Comparison of ENCODE assay signal across 8 cellular contexts in genomic region chr15:33086500-33087141, GRCh38.
DNase-seq lines count a peak whose midpoint lies in the region; ATAC-seq and TF ChIP-seq lines count a peak whose summit lies in the region.

No MANE protein-coding gene starts in this region.

- TF ChIP-seq EP300 in SK-N-SH (IDR thresholded peaks at IDR 0.05; ENCODE audit: borderline replicate concordance in 1 of 2, low read depth in 1 of 2, low read length in 1 of 2) = peak in 1 of 2 experiments; percentile 49; a peak in 2 of 4 replicates

- H3K27ac ChIP-seq in SK-N-SH (ENCODE audit: low read depth in 2 of 2, low read length in 1 of 2) = peak overlapping the region; percentile 48 to 85; a peak in 3 of 4 replicates

- H3K4me1 ChIP-seq in SK-N-SH (ENCODE audit: control insufficient read depth in 1 of 2, insufficient read depth in 2 of 2, low read depth in 1 of 2, low read length in 1 of 2) = peaks cover 3 to 31% of the 10 kb centered on the region in 2 experiments

- peaks cover 0 to 55% of the 10 kb centered on the region in 2 experiments for H3K36me3 ChIP-seq in SK-N-SH (replicated peaks in 1 of 2; ENCODE audit: control insufficient read depth in 1 of 2, insufficient read depth in 2 of 2, low read length in 1 of 2)

- no peak overlapping the region for H3K4me2 ChIP-seq in SK-N-SH

- peaks cover 27% of the 10 kb centered on the region for H3F3A ChIP-seq in SK-N-SH (replicated peaks; ENCODE audit: insufficient read depth)

- H3K79me2 ChIP-seq in SK-N-SH (ENCODE audit: insufficient read depth) = peaks cover 96% of the 10 kb centered on the region

- peak; percentile 80 for TF ChIP-seq CTCF in SK-N-SH (IDR thresholded peaks at IDR 0.05)
- peak; percentile 67 for TF ChIP-seq CTCF in fibroblast of pulmonary artery (IDR thresholded peaks at IDR 0.05; ENCODE audit: low read length, missing control alignments)
- TF ChIP-seq CTCF in retinal pigment epithelial cell (conservative IDR thresholded peaks at IDR 0.05; ENCODE audit: low read depth, low read length) = peak; percentile 61

- WGBS in SK-N-SH (ENCODE audit: low lambda C conversion rate) = 33% methylated on average over 4 of the region's 4 CpGs

- H4K20me1 ChIP-seq in SK-N-SH (ENCODE audit: insufficient read depth) = no peaks in the 10 kb centered on the region

- H3K4me3 ChIP-seq in SK-N-SH (ENCODE audit: low read depth in 2 of 2, low read length in 1 of 2) = no peak overlapping the region
- no peak overlapping the region for H3K4me3 ChIP-seq in fibroblast of pulmonary artery (replicated peaks; ENCODE audit: low read depth, low read length)
- H3K4me3 ChIP-seq in retinal pigment epithelial cell (ENCODE audit: low read length) = no peak overlapping the region

- H2AFZ ChIP-seq in SK-N-SH (ENCODE audit: low read depth) = no peak overlapping the region

- no peaks in the 10 kb centered on the region for H3K27me3 ChIP-seq in SK-N-SH (ENCODE audit: insufficient read depth)

- H3K9me2 ChIP-seq in SK-N-SH = no peaks in the 10 kb centered on the region

- H3K9ac ChIP-seq in SK-N-SH = peak overlapping the region; percentile 11; the same call in 1 of the 2 replicates

- no peaks in the 10 kb centered on the region for H3K9me3 ChIP-seq in SK-N-SH

- DNase-seq in DMS53 treated with DMSO at 0.1 percent for 48 hours (lab: John Stamatoyannopoulos, UW; ENCODE audit: unreplicated experiment) = peak; percentile 40
- DNase-seq in HPDE6-E6E7 (ENCODE audit: extremely low spot score) = peak; percentile 39
- peak; percentile 30 for DNase-seq in SK-N-SH
- peak; percentile 82 for DNase-seq in fibroblast of pulmonary artery (ENCODE audit: low read depth)
- DNase-seq in retinal pigment epithelial cell (ENCODE audit: low read depth) = no peak

- POLR2A ChIA-PET in SK-N-SH (lab: Yijun Ruan, JAX) = no interaction called here

- TF ChIP-seq RAD21 in SK-N-SH (IDR thresholded peaks at IDR 0.05; ENCODE audit: low read length) = peak; percentile 87

- ATAC-seq in HG03139 (IDR thresholded peaks at IDR 0.05; ENCODE audit: unreplicated experiment) (no peak), GM21381 (IDR thresholded peaks at IDR 0.05; ENCODE audit: unreplicated experiment) (no peak), HG03175 (IDR thresholded peaks at IDR 0.05; ENCODE audit: unreplicated experiment) (no peak)

- CTCF ChIA-PET in SK-N-SH (lab: Yijun Ruan, JAX) = interaction anchor here (0.6 to 3.8 kb wide), 76 partner anchors 9 to 906 kb away, joined by 3 to 42 read pairs (median 4); no protein-coding TSS in a partner anchor

TF ChIP-seq in SK-N-SH, 30 proteins besides CTCF, POLR2A, EP300 and RAD21:
- TF ChIP-seq MXI1 (IDR thresholded peaks at IDR 0.05; ENCODE audit: low read depth, low read length) = no peak
- peak; percentile 84 for TF ChIP-seq SMC3 (IDR thresholded peaks at IDR 0.05; ENCODE audit: low read depth, low read length)
- peak; percentile 13; the same call in 1 of the 2 replicates for TF ChIP-seq NFIC (IDR thresholded peaks at IDR 0.05; ENCODE audit: borderline replicate concordance)
- 0 out of 2 replicates have a peak, but pooled peaks have one; percentile 40 for TF ChIP-seq FOXM1 (IDR thresholded peaks at IDR 0.05; ENCODE audit: low read depth)
- 0 out of 2 replicates have a peak, but pooled peaks have one; percentile 11 for TF ChIP-seq POLR2AphosphoS5 (IDR thresholded peaks at IDR 0.05; ENCODE audit: low read depth, low read length)
- peak; percentile 19; the same call in 1 of the 2 replicates for TF ChIP-seq JUND (IDR thresholded peaks at IDR 0.05)
- TF ChIP-seq USF1 (IDR thresholded peaks at IDR 0.05; ENCODE audit: borderline replicate concordance, low read depth) = no peak
